16 cellular contexts compared by ENCODE assay signal in the genomic region with DNA sequence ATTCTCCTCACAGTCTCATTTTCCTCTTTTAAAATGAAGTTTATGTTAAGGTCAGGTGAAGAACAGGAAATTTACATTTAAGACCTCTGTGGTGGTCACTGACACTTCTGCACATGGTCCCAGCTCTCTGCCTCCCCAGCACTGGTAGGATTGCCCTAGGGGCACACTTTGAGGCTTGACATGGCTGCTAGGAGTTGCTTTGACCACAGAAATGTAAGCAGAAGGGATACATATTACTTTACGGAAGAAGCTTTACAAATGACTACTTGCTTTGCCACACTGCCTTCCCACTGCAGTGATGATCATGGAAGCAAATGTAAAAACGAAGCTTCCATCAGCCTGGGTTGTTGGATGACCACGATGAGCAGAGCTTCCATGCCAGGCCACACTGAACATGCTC. TPM values are rescaled to one million over a fixed set of nuclear protein-coding genes. Genes with fewer than 3 reads are reported as not detected.
DNase-seq lines count a peak whose midpoint lies in the region; TF ChIP-seq lines count a peak whose summit lies in the region.
"Had no signal": no experiment of that assay in that cellular context is flagged by ENCODE, and none has a peak within 500 bp of the region (broad histone marks: within the 10 kb centered on the region; RNA-seq: fewer than 3 reads in every experiment).

No MANE protein-coding gene starts in this region.

- H3K27me3 ChIP-seq in SJCRH30: no peaks in the 10 kb centered on the region
- H3K27me3 ChIP-seq: BE2C had no signal

- H3K4me1 Mint-ChIP-seq in chondrocyte (ENCODE audit: low read depth): peaks cover 10% of the 10 kb centered on the region
- H3K4me1 Mint-ChIP-seq: CD4-positive, alpha-beta memory T cell had no signal

- no peak overlapping the region for H3K27ac ChIP-seq in SJCRH30
- H3K27ac ChIP-seq: C4-2B, HL-60 had no signal

- H3K27me3 Mint-ChIP-seq in chondrocyte (ENCODE audit: low read depth): no peaks in the 10 kb centered on the region
- H3K27me3 Mint-ChIP-seq: CD4-positive, alpha-beta memory T cell had no signal

- TF ChIP-seq CTCF in chondrocyte (IDR thresholded peaks at IDR 0.05): no peak

- no peak overlapping the region for H3K4me3 Mint-ChIP-seq in chondrocyte (ENCODE audit: unreplicated experiment)
- H3K4me3 Mint-ChIP-seq: CD4-positive, alpha-beta memory T cell; GM23338 had no signal

- H3K36me3 ChIP-seq in SJCRH30: no peaks in the 10 kb centered on the region
- H3K36me3 ChIP-seq: BE2C, HAP-1 had no signal

- no peak overlapping the region for H3K4me3 ChIP-seq in SJCRH30
- H3K4me3 ChIP-seq: GM23338, HAP-1 had no signal

- peaks cover 3% of the 10 kb centered on the region for H3K36me3 Mint-ChIP-seq in chondrocyte (ENCODE audit: low read depth)

- H3K27ac Mint-ChIP-seq in chondrocyte (ENCODE audit: unreplicated experiment): no peak overlapping the region
- H3K27ac Mint-ChIP-seq: CD4-positive, alpha-beta memory T cell; GM23338 had no signal

- H3K4me1 ChIP-seq in SJCRH30: peaks cover 27% of the 10 kb centered on the region

- H3K9me3 Mint-ChIP-seq in chondrocyte (ENCODE audit: low read depth): no peaks in the 10 kb centered on the region
- H3K9me3 Mint-ChIP-seq: CD4-positive, alpha-beta memory T cell; GM23338 had no signal

- DNase-seq in H4 (ENCODE audit: low spot score): peak; percentile 51
- DNase-seq in SJCRH30: peak; percentile 64 to 76
- peak; percentile 76 for DNase-seq in islet precursor cell
- DNase-seq in chondrocyte (ENCODE audit: low spot score): no peak
- DNase-seq in stimulated activated CD4-positive, alpha-beta T cell treated with anti-CD3 and anti-CD28 coated beads, Interleukin-4, amount 100 ng/mL, for 24 hours: no peak
- no peak for DNase-seq in HuH-7.5 (ENCODE audit: low spot score)
- no peak for DNase-seq in stimulated activated CD8-positive, alpha-beta memory T cell treated with anti-CD3 and anti-CD28 coated beads, Interleukin-4, amount 100 ng/mL, for 48 hours
- DNase-seq: BE2C; CD4-positive, alpha-beta memory T cell; DMS153; DMS79 treated with DMSO at 0.1 percent for 48 hours; KBM-7 had no signal

- no peaks in the 10 kb centered on the region for H3K9me3 ChIP-seq in SJCRH30 (replicated peaks)
- H3K9me3 ChIP-seq: BE2C, HAP-1 had no signal

RNA-seq across cellular contexts. Expression of a gene that starts 53.1 kb away (rescaled TPM):
- total RNA-seq in H4 (2014; rRNA removed; shearing (Covaris generic)): 36.6 and 44.1 TPM in 2 replicates
- 23.3 and 28.4 TPM in 2 replicates for total RNA-seq in SJCRH30 (2014; rRNA removed; shearing (Covaris generic))
- 113 to 165 TPM (median 156 TPM) in 3 replicates for total RNA-seq in chondrocyte

Comparison
In these comparisons a context has a peak if more than half of its experiments do, and no peak if none do; other contexts are left out.
1. DNase-seq: peak in H4 (single experiment), SJCRH30 (2 of 2) and islet precursor cell (single experiment); none in chondrocyte (single experiment), stimulated activated CD4-positive, alpha-beta T cell treated with anti-CD3 and anti-CD28 coated beads, Interleukin-4, amount 100 ng/mL, for 24 hours (single experiment), HuH-7.5 (single experiment) and stimulated activated CD8-positive, alpha-beta memory T cell treated with anti-CD3 and anti-CD28 coated beads, Interleukin-4, amount 100 ng/mL, for 48 hours (single experiment).